ENCODE assay signal across 9 cellular contexts in genomic region chr3:133944641-133945441, GRCh38. TPM values are rescaled to one million over a fixed set of nuclear protein-coding genes. Genes with fewer than 3 reads are reported as not detected.
DNase-seq lines count a peak whose midpoint lies in the region; ATAC-seq and TF ChIP-seq lines count a peak whose summit lies in the region.
"Had no signal": no experiment of that assay in that cellular context is flagged by ENCODE, and none has a peak within 500 bp of the region (broad histone marks: within the 10 kb centered on the region; RNA-seq: fewer than 3 reads in every experiment).

No MANE protein-coding gene starts in this region.

- H3K9me3 Mint-ChIP-seq in activated CD4-positive, alpha-beta memory T cell treated with anti-CD3 and anti-CD28 coated beads, Interleukin-2, amount 10 ng/mL, durations not matched to agents 7 days and 5 days, result no peaks in the 10 kb centered on the region
- no peaks in the 10 kb centered on the region for H3K9me3 Mint-ChIP-seq in activated CD4-positive, alpha-beta T cell treated with anti-CD3 and anti-CD28 coated beads for 36 hours (ENCODE audit: low read depth)

- no peaks in the 10 kb centered on the region for H3K79me2 ChIP-seq in PC-9 (ENCODE audit: low read depth)

- TF ChIP-seq CTCF in PC-9 (conservative IDR thresholded peaks at IDR 0.05), result no peak

- peaks cover 3% of the 10 kb centered on the region for H3K27me3 Mint-ChIP-seq in activated CD4-positive, alpha-beta memory T cell treated with anti-CD3 and anti-CD28 coated beads, Interleukin-2, amount 10 ng/mL, durations not matched to agents 7 days and 5 days
- H3K27me3 Mint-ChIP-seq in activated CD4-positive, alpha-beta T cell treated with anti-CD3 and anti-CD28 coated beads for 36 hours, result peaks cover 4% of the 10 kb centered on the region

- 36 to 49% methylated on average over 13 of the region's 13 CpGs for WGBS in esophagus, 2 donors

- H2AFZ ChIP-seq in PC-9, result no peak overlapping the region

- H3K36me3 ChIP-seq in PC-9 (ENCODE audit: low read depth) (no peaks in the 10 kb centered on the region), esophagus (ENCODE audit: control insufficient read depth in 2 of 2, insufficient read depth in 2 of 2, low read length in 1 of 2) (no peaks in the 10 kb centered on the region)

- H3K27ac ChIP-seq in PC-9, result no peak overlapping the region
- H3K27ac ChIP-seq in esophagus (ENCODE audit: low read depth in 2 of 2, low read length in 1 of 2), result peak overlapping the region; percentile 53 to 64

- H3K9me2 ChIP-seq in PC-9 (ENCODE audit: insufficient read depth), result no peaks in the 10 kb centered on the region

- H3K27me3 ChIP-seq in PC-9 (ENCODE audit: insufficient read depth, low read depth) (peaks cover 62% of the 10 kb centered on the region), esophagus (ENCODE audit: control insufficient read depth in 1 of 2, insufficient read depth in 2 of 2, low read length in 2 of 2) (no peaks in the 10 kb centered on the region)

- CTCF ChIA-PET in PC-9 (lab: Charles Lee), result no interaction called here
- CTCF ChIA-PET in activated CD4-positive, alpha-beta memory T cell treated with anti-CD3 and anti-CD28 coated beads, Interleukin-2, amount 10 ng/mL, durations not matched to agents 7 days and 5 days (lab: Charles Lee), result no interaction called here
- CTCF ChIA-PET in activated CD4-positive, alpha-beta T cell treated with anti-CD3 and anti-CD28 coated beads for 36 hours (lab: Charles Lee), result no interaction called here

- H3K9me3 ChIP-seq in PC-9 (ENCODE audit: insufficient read depth, low read depth) (no peaks in the 10 kb centered on the region), esophagus (ENCODE audit: control insufficient read depth in 2 of 2, insufficient read depth in 1 of 2, low read depth in 1 of 2, low read length in 1 of 2) (no peaks in the 10 kb centered on the region)

- peak; percentile 55 for DNase-seq in DMS153 treated with DMSO at 0.1 percent for 48 hours (lab: John Stamatoyannopoulos, UW; ENCODE audit: unreplicated experiment)
- DNase-seq in PC-9, result peak; percentile 46 to 68
- peak; percentile 63 for DNase-seq in non-pigmented ciliary epithelial cell (ENCODE audit: low read depth)
- no peak for DNase-seq in activated CD4-positive, alpha-beta memory T cell treated with anti-CD3 and anti-CD28 coated beads, Interleukin-2, amount 10 ng/mL, durations not matched to agents 7 days and 5 days
- no peak for DNase-seq in activated CD4-positive, alpha-beta T cell treated with anti-CD3 and anti-CD28 coated beads for 36 hours
- DNase-seq: NCI-H2171 had no signal

- H3K27ac Mint-ChIP-seq in activated CD4-positive, alpha-beta memory T cell treated with anti-CD3 and anti-CD28 coated beads, Interleukin-2, amount 10 ng/mL, durations not matched to agents 7 days and 5 days, result no peak overlapping the region
- H3K27ac Mint-ChIP-seq in activated CD4-positive, alpha-beta T cell treated with anti-CD3 and anti-CD28 coated beads for 36 hours, result no peak overlapping the region

- no peak overlapping the region for H3K4me3 Mint-ChIP-seq in activated CD4-positive, alpha-beta memory T cell treated with anti-CD3 and anti-CD28 coated beads, Interleukin-2, amount 10 ng/mL, durations not matched to agents 7 days and 5 days
- no peak overlapping the region for H3K4me3 Mint-ChIP-seq in activated CD4-positive, alpha-beta T cell treated with anti-CD3 and anti-CD28 coated beads for 36 hours

- no TSS peak for BruUV-seq in PC-9 (replicated peaks; lab: Mats Ljungman, UMichigan)

- H3K4me2 ChIP-seq in PC-9, result peak overlapping the region; percentile 41

- H3K4me1 ChIP-seq in PC-9 (replicated peaks; ENCODE audit: insufficient read depth) (peaks cover 30% of the 10 kb centered on the region), esophagus (ENCODE audit: control insufficient read depth in 2 of 2, insufficient read depth in 2 of 2, low read length in 1 of 2) (peaks cover 0 to 25% of the 10 kb centered on the region in 2 donors)

- POLR2A ChIA-PET in PC-9 (lab: Charles Lee; ENCODE audit: unreplicated experiment), result no interaction called here
- POLR2A ChIA-PET in activated CD4-positive, alpha-beta memory T cell treated with anti-CD3 and anti-CD28 coated beads, Interleukin-2, amount 10 ng/mL, durations not matched to agents 7 days and 5 days (lab: Charles Lee), result no interaction called here
- POLR2A ChIA-PET in activated CD4-positive, alpha-beta T cell treated with anti-CD3 and anti-CD28 coated beads for 36 hours (lab: Charles Lee), result no interaction called here

- H4K20me1 ChIP-seq in PC-9 (ENCODE audit: insufficient read depth), result peaks cover 31% of the 10 kb centered on the region

- peaks cover 11% of the 10 kb centered on the region for H3K4me1 Mint-ChIP-seq in activated CD4-positive, alpha-beta memory T cell treated with anti-CD3 and anti-CD28 coated beads, Interleukin-2, amount 10 ng/mL, durations not matched to agents 7 days and 5 days
- H3K4me1 Mint-ChIP-seq in activated CD4-positive, alpha-beta T cell treated with anti-CD3 and anti-CD28 coated beads for 36 hours, result peaks cover 13% of the 10 kb centered on the region

- H3K36me3 Mint-ChIP-seq in activated CD4-positive, alpha-beta memory T cell treated with anti-CD3 and anti-CD28 coated beads, Interleukin-2, amount 10 ng/mL, durations not matched to agents 7 days and 5 days (ENCODE audit: low read depth), result no peaks in the 10 kb centered on the region
- H3K36me3 Mint-ChIP-seq in activated CD4-positive, alpha-beta T cell treated with anti-CD3 and anti-CD28 coated beads for 36 hours (ENCODE audit: low read depth), result no peaks in the 10 kb centered on the region

- peaks cover 23% of the 10 kb centered on the region for H3F3A ChIP-seq in PC-9 (ENCODE audit: insufficient read depth, low read depth)

- intact Hi-C loops in PC-9 (cut with micrococcal nuclease; ENCODE audit: unreplicated experiment), result loop anchor here (10.0 kb wide), 1 partner anchor 280 kb away; the partner anchor contains the start of gene TOPBP1
- intact Hi-C loops in activated CD4-positive, alpha-beta T cell treated with anti-CD3 and anti-CD28 coated beads for 36 hours (cut with DNase I, micrococcal nuclease), result no loop called here

- ATAC-seq in HG03097 (IDR thresholded peaks at IDR 0.05; ENCODE audit: low FRiP score, unreplicated experiment) (no peak), HG02763 (IDR thresholded peaks at IDR 0.05; ENCODE audit: unreplicated experiment) (no peak)
- ATAC-seq in activated CD4-positive, alpha-beta T cell treated with anti-CD3 and anti-CD28 coated beads for 36 hours, result no peak

- no peak overlapping the region for H3K4me3 ChIP-seq in PC-9
- no peak overlapping the region for H3K4me3 ChIP-seq in esophagus (ENCODE audit: low read depth in 1 of 2, low read length in 2 of 2)

RNA-seq across cellular contexts. Expression of gene RAB6B, which starts 49.2 kb away (rescaled TPM):
- 0.40 and 0.52 TPM in 2 replicates for total RNA-seq in PC-9 (2021)
- polyA plus RNA-seq in esophagus, result 1 to 10 TPM in 1 of 2 donors, under 1 TPM in 1; 0.57 to 1.3 TPM
- 1 to 10 TPM; 3.3 to 4.5 TPM for total RNA-seq in activated CD4-positive, alpha-beta memory T cell treated with anti-CD3 and anti-CD28 coated beads, Interleukin-2, amount 10 ng/mL, durations not matched to agents 7 days and 5 days
- total RNA-seq in activated CD4-positive, alpha-beta T cell treated with anti-CD3 and anti-CD28 coated beads for 36 hours, result under 1 TPM; 0.23 to 0.51 TPM

Comparison
In these comparisons a context has a peak if more than half of its experiments do, and no peak if none do; other contexts are left out.
1. DNase-seq: peak in DMS153 treated with DMSO at 0.1 percent for 48 hours (single experiment), PC-9 (2 of 2) and non-pigmented ciliary epithelial cell (single experiment); none in activated CD4-positive, alpha-beta memory T cell treated with anti-CD3 and anti-CD28 coated beads, Interleukin-2, amount 10 ng/mL, durations not matched to agents 7 days and 5 days (single experiment) and activated CD4-positive, alpha-beta T cell treated with anti-CD3 and anti-CD28 coated beads for 36 hours (single experiment).